Comparison of ENCODE assay signal across 9 cellular contexts in genomic region chr15:30859091-30859874, GRCh38. TPM values are rescaled to one million over a fixed set of nuclear protein-coding genes. Genes with fewer than 3 reads are reported as not detected.
DNase-seq lines count a peak whose midpoint lies in the region; ATAC-seq and TF ChIP-seq lines count a peak whose summit lies in the region.
"Had no signal": no experiment of that assay in that cellular context is flagged by ENCODE, and none has a peak within 500 bp of the region (broad histone marks: within the 10 kb centered on the region; RNA-seq: fewer than 3 reads in every experiment).

No MANE protein-coding gene starts in this region.

- H3K4me3 Mint-ChIP-seq in activated T-cell treated with anti-CD3 and anti-CD28 coated beads, Interleukin-2, amount 50 U/mL, for 72 hours, result no peak overlapping the region
- no peak overlapping the region for H3K4me3 Mint-ChIP-seq in activated T-cell treated with anti-CD3 and anti-CD28 coated beads, Interleukin-2, amount 50 U/mL, for 24 hours
- H3K4me3 Mint-ChIP-seq: central memory CD8-positive, alpha-beta T cell had no signal

- H3K4me1 ChIP-seq in foreskin keratinocyte, result no peaks in the 10 kb centered on the region

- peak; percentile 16 to 17 for DNase-seq in activated T-cell treated with anti-CD3 and anti-CD28 coated beads, Interleukin-2, amount 50 U/mL, for 72 hours
- DNase-seq in activated T-cell treated with anti-CD3 and anti-CD28 coated beads, Interleukin-2, amount 50 U/mL, for 24 hours, result no peak
- DNase-seq in RKO (ENCODE audit: low spot score) (peak; percentile 63), foreskin keratinocyte (peak in 1 of 2 donors; percentile 21), smooth muscle cell of the brain vasculature (ENCODE audit: low read depth, low spot score) (peak; percentile 6)

- H3K27me3 ChIP-seq in foreskin keratinocyte, result peaks cover 2% of the 10 kb centered on the region

- no peak overlapping the region for H3K27ac Mint-ChIP-seq in activated T-cell treated with anti-CD3 and anti-CD28 coated beads, Interleukin-2, amount 50 U/mL, for 72 hours
- H3K27ac Mint-ChIP-seq in activated T-cell treated with anti-CD3 and anti-CD28 coated beads, Interleukin-2, amount 50 U/mL, for 24 hours, result no peak overlapping the region

- no peak overlapping the region for H3K27ac ChIP-seq in foreskin keratinocyte

- peak; percentile 54 to 56 for ATAC-seq in activated T-cell treated with anti-CD3 and anti-CD28 coated beads, Interleukin-2, amount 50 U/mL, for 72 hours (replicated peaks in 1 of 2)
- ATAC-seq in foreskin keratinocyte, result peak; percentile 56
- no peak for ATAC-seq in GM18520 (IDR thresholded peaks at IDR 0.05; ENCODE audit: unreplicated experiment)
- no peak for ATAC-seq in GM18870 (IDR thresholded peaks at IDR 0.05; ENCODE audit: unreplicated experiment)
- no peak for ATAC-seq in HG02970 (IDR thresholded peaks at IDR 0.05; ENCODE audit: low FRiP score, unreplicated experiment)

- TF ChIP-seq CTCF in foreskin keratinocyte (conservative IDR thresholded peaks at IDR 0.05), result peak; percentile 67

- peaks cover 2 to 3% of the 10 kb centered on the region in 2 donors for H3K9me3 Mint-ChIP-seq in activated T-cell treated with anti-CD3 and anti-CD28 coated beads, Interleukin-2, amount 50 U/mL, for 72 hours
- H3K9me3 Mint-ChIP-seq in activated T-cell treated with anti-CD3 and anti-CD28 coated beads, Interleukin-2, amount 50 U/mL, for 24 hours, result no peaks in the 10 kb centered on the region
- H3K9me3 Mint-ChIP-seq: central memory CD8-positive, alpha-beta T cell had no signal

- H3K27me3 Mint-ChIP-seq in activated T-cell treated with anti-CD3 and anti-CD28 coated beads, Interleukin-2, amount 50 U/mL, for 72 hours (ENCODE audit: low read depth), result no peaks in the 10 kb centered on the region
- no peaks in the 10 kb centered on the region for H3K27me3 Mint-ChIP-seq in activated T-cell treated with anti-CD3 and anti-CD28 coated beads, Interleukin-2, amount 50 U/mL, for 24 hours
- H3K27me3 Mint-ChIP-seq: central memory CD8-positive, alpha-beta T cell had no signal

- peaks cover 6% of the 10 kb centered on the region for H3K4me1 Mint-ChIP-seq in activated T-cell treated with anti-CD3 and anti-CD28 coated beads, Interleukin-2, amount 50 U/mL, for 72 hours (ENCODE audit: low read depth)
- H3K4me1 Mint-ChIP-seq in activated T-cell treated with anti-CD3 and anti-CD28 coated beads, Interleukin-2, amount 50 U/mL, for 24 hours (ENCODE audit: low read depth), result peaks cover 7% of the 10 kb centered on the region
- H3K4me1 Mint-ChIP-seq: central memory CD8-positive, alpha-beta T cell had no signal

- peaks cover 1 to 2% of the 10 kb centered on the region in 2 donors for H3K36me3 Mint-ChIP-seq in activated T-cell treated with anti-CD3 and anti-CD28 coated beads, Interleukin-2, amount 50 U/mL, for 72 hours (ENCODE audit: insufficient read depth in 2 of 2)
- H3K36me3 Mint-ChIP-seq in activated T-cell treated with anti-CD3 and anti-CD28 coated beads, Interleukin-2, amount 50 U/mL, for 24 hours (ENCODE audit: low read depth), result peaks cover 22% of the 10 kb centered on the region

RNA-seq across cellular contexts. Expression of gene FAN1, which starts 44.4 kb away (rescaled TPM):
- total RNA-seq in activated T-cell treated with anti-CD3 and anti-CD28 coated beads, Interleukin-2, amount 50 U/mL, for 72 hours, result 10 to 100 TPM; 23.8 to 26.1 TPM
- 20.5 and 21.6 TPM in 2 replicates for total RNA-seq in foreskin keratinocyte
- polyA plus RNA-seq in foreskin keratinocyte, result 7.2 and 8.1 TPM in 2 replicates

Comparison
In these comparisons a context has a peak if more than half of its experiments do, and no peak if none do; other contexts are left out.
1. ATAC-seq: peak in activated T-cell treated with anti-CD3 and anti-CD28 coated beads, Interleukin-2, amount 50 U/mL, for 72 hours (2 of 2) and foreskin keratinocyte (single experiment); none in GM18520 (single experiment), GM18870 (single experiment) and HG02970 (single experiment).